Comparison of ENCODE assay signal across 12 cellular contexts in genomic region chr1:156848461-156849150, GRCh38. TPM values are rescaled to one million over a fixed set of nuclear protein-coding genes. Genes with fewer than 3 reads are reported as not detected.
DNase-seq lines count a peak whose midpoint lies in the region; ATAC-seq lines count a peak whose summit lies in the region.
"Had no signal": no experiment of that assay in that cellular context is flagged by ENCODE, and none has a peak within 500 bp of the region (broad histone marks: within the 10 kb centered on the region; RNA-seq: fewer than 3 reads in every experiment).

No MANE protein-coding gene starts in this region.

- H3K4ac ChIP-seq in mesenchymal stem cell (ENCODE audit: low read depth in 1 of 2, low read length in 2 of 2) = no peak overlapping the region

- H3K23ac ChIP-seq in mesenchymal stem cell (ENCODE audit: low read length in 2 of 2) = peak overlapping the region in 1 of 2 experiments; percentile 70

- in situ Hi-C loops in GM23248 (cut with MboI) = no loop called here

- DNase-seq in GM23248 = peak; percentile 45
- peak; percentile 80 for DNase-seq in activated CD8-positive, alpha-beta memory T cell treated with anti-CD3 and anti-CD28 coated beads, Interleukin-2, amount 50 U/mL, for 48 hours
- DNase-seq in stimulated activated CD4-positive, alpha-beta T cell treated with anti-CD3 and anti-CD28 coated beads, Interleukin-2, amount 100 ng/mL, for 24 hours = peak; percentile 54 to 76
- DNase-seq in HUDEP-2 (lab: John Stamatoyannopoulos, UW; ENCODE audit: unreplicated experiment in 76 of 76) = no peak
- DNase-seq in mesenchymal stem cell = no peak
- DNase-seq in D341Med (ENCODE audit: low spot score) = no peak
- DNase-seq: NCI-H1105 had no signal

- H3K79me2 ChIP-seq in GM23248 (ENCODE audit: insufficient read depth) = no peaks in the 10 kb centered on the region

- H3F3A ChIP-seq in GM23248 (ENCODE audit: insufficient read depth) = no peaks in the 10 kb centered on the region

- H3K4me1 ChIP-seq in GM23248 (ENCODE audit: insufficient read depth) (no peaks in the 10 kb centered on the region), mesenchymal stem cell (ENCODE audit: control insufficient read depth, insufficient read depth, low read depth, low read length) (peaks cover 22% of the 10 kb centered on the region)
- H3K4me1 ChIP-seq: HAP-1 had no signal

- H3K9me3 ChIP-seq in GM23248 (ENCODE audit: low read depth) (no peaks in the 10 kb centered on the region), mesenchymal stem cell (ENCODE audit: control insufficient read depth, low read length) (no peaks in the 10 kb centered on the region)
- H3K9me3 ChIP-seq: HAP-1, heart right ventricle had no signal

- H4K20me1 ChIP-seq in GM23248 (ENCODE audit: insufficient read depth) = no peaks in the 10 kb centered on the region

- H3K4me2 ChIP-seq in GM23248 (ENCODE audit: unreplicated experiment) (no peak overlapping the region), mesenchymal stem cell (ENCODE audit: low read length, poor library complexity, severe bottlenecking) (no peak overlapping the region)

- H4K91ac ChIP-seq in mesenchymal stem cell (ENCODE audit: low read length) = no peak overlapping the region

- H2AK5ac ChIP-seq in mesenchymal stem cell (ENCODE audit: low read length, severe bottlenecking) = no peak overlapping the region

- peaks cover 46% of the 10 kb centered on the region for H3K27me3 ChIP-seq in GM23248 (replicated peaks; ENCODE audit: insufficient read depth)
- peaks cover 73 to 80% of the 10 kb centered on the region in 2 experiments for H3K27me3 ChIP-seq in mesenchymal stem cell (ENCODE audit: control insufficient read depth in 1 of 2, insufficient read depth in 1 of 2, low read length in 2 of 2)

- H2BK5ac ChIP-seq in mesenchymal stem cell (ENCODE audit: low read depth, low read length, poor library complexity, severe bottlenecking) = no peak overlapping the region

- H2BK12ac ChIP-seq in mesenchymal stem cell (ENCODE audit: low read length in 2 of 2) = no peak overlapping the region

- H3K14ac ChIP-seq in mesenchymal stem cell (ENCODE audit: low read length in 2 of 2) = peak overlapping the region in 1 of 2 experiments; percentile 72

- no peak overlapping the region for H2BK15ac ChIP-seq in mesenchymal stem cell (ENCODE audit: low read depth, poor library complexity, severe bottlenecking)

- ATAC-seq in esophagus mucosa (peak; percentile 13), GM18520 (IDR thresholded peaks at IDR 0.05; ENCODE audit: unreplicated experiment) (no peak)
- ATAC-seq: heart right ventricle had no signal

- H3K36me3 ChIP-seq in GM23248 (ENCODE audit: low read depth) (no peaks in the 10 kb centered on the region), mesenchymal stem cell (ENCODE audit: control insufficient read depth in 1 of 2, insufficient read depth in 2 of 2, low read depth in 1 of 2, low read length in 2 of 2) (peaks cover 0 to 6% of the 10 kb centered on the region in 2 experiments)
- H3K36me3 ChIP-seq: HAP-1, heart right ventricle had no signal

- 11 to 14% methylated on average over 34 to 36 of the region's 36 CpGs for WGBS in GM23248 (ENCODE audit: low coverage in 1 of 2, low lambda C conversion rate in 2 of 2, missing lambda C conversion rate in 2 of 2), 2 experiments
- WGBS in mesenchymal stem cell = 10% methylated on average over 36 of the region's 36 CpGs

- H3K4me3 ChIP-seq in GM23248 (no peak overlapping the region), mesenchymal stem cell (ENCODE audit: insufficient read depth in 1 of 2, low read depth in 1 of 2, low read length in 2 of 2) (no peak overlapping the region)
- H3K4me3 ChIP-seq: HAP-1, heart right ventricle had no signal

- no peak overlapping the region for H3K9ac ChIP-seq in GM23248
- no peak overlapping the region for H3K9ac ChIP-seq in mesenchymal stem cell (ENCODE audit: low read length)

- H3K79me1 ChIP-seq in mesenchymal stem cell (replicated peaks; ENCODE audit: low read length, poor library complexity, severe bottlenecking) = no peaks in the 10 kb centered on the region

- H3K9me2 ChIP-seq in GM23248 (ENCODE audit: insufficient read depth) = no peaks in the 10 kb centered on the region

- H3K18ac ChIP-seq in mesenchymal stem cell (ENCODE audit: low read depth in 1 of 2, low read length in 2 of 2) = no peak overlapping the region

- no peak overlapping the region for H4K8ac ChIP-seq in mesenchymal stem cell (ENCODE audit: low read length)

- no peak overlapping the region for H2BK120ac ChIP-seq in mesenchymal stem cell (ENCODE audit: low read depth, low read length)

- no peak overlapping the region for H2AFZ ChIP-seq in GM23248
- H2AFZ ChIP-seq in mesenchymal stem cell (ENCODE audit: low read depth, low read length) = no peak overlapping the region

- no peak overlapping the region for H3K27ac ChIP-seq in GM23248
- H3K27ac ChIP-seq in mesenchymal stem cell (ENCODE audit: low read length, poor library complexity, severe bottlenecking) = no peak overlapping the region
- H3K27ac ChIP-seq: heart right ventricle, VCaP had no signal

RNA-seq across cellular contexts. Expression of gene INSRR, which starts 10.3 kb away (rescaled TPM):
- not detected in 2 replicates for total RNA-seq in GM23248 (2014; rRNA removed; shearing (Covaris generic))
- 0.09 TPM in 1 of 2 replicates, not detected in the other for polyA plus RNA-seq in GM23248 (2016; fragmentation: Nextera tagmentation; extraction: Ambion mirVana)
- not detected for total RNA-seq in esophagus mucosa
- polyA plus RNA-seq in mesenchymal stem cell (2013, experiment 1 of 2) = not detected
- polyA plus RNA-seq in mesenchymal stem cell (2013, experiment 2 of 2) = not detected

RNA-seq across cellular contexts. Expression of gene NTRK1, which starts 12.1 kb away (rescaled TPM):
- total RNA-seq in GM23248 (2014; rRNA removed; shearing (Covaris generic)) = 0.11 TPM in 1 of 2 replicates, not detected in the other
- polyA plus RNA-seq in GM23248 (2016; fragmentation: Nextera tagmentation; extraction: Ambion mirVana) = 0.08 and 0.09 TPM in 2 replicates
- 0.16 TPM for total RNA-seq in esophagus mucosa
- polyA plus RNA-seq in mesenchymal stem cell (2013, experiment 1 of 2) = not detected
- not detected for polyA plus RNA-seq in mesenchymal stem cell (2013, experiment 2 of 2)

RNA-seq across cellular contexts. Expression of gene SH2D2A, which starts 32.0 kb away (rescaled TPM):
- total RNA-seq in GM23248 (2014; rRNA removed; shearing (Covaris generic)) = not detected in 2 replicates
- polyA plus RNA-seq in GM23248 (2016; fragmentation: Nextera tagmentation; extraction: Ambion mirVana) = 0.43 and 0.96 TPM in 2 replicates
- total RNA-seq in esophagus mucosa = 1.4 TPM
- not detected for polyA plus RNA-seq in mesenchymal stem cell (2013, experiment 1 of 2)
- polyA plus RNA-seq in mesenchymal stem cell (2013, experiment 2 of 2) = 0.08 TPM

RNA-seq across cellular contexts. Expression of gene PEAR1, which starts 44.9 kb away (rescaled TPM):
- 1.0 and 2.2 TPM in 2 replicates for total RNA-seq in GM23248 (2014; rRNA removed; shearing (Covaris generic))
- polyA plus RNA-seq in GM23248 (2016; fragmentation: Nextera tagmentation; extraction: Ambion mirVana) = 0.71 and 1.2 TPM in 2 replicates
- 1.6 TPM for total RNA-seq in esophagus mucosa
- polyA plus RNA-seq in mesenchymal stem cell (2013, experiment 1 of 2) = 20.5 TPM
- 20.1 TPM for polyA plus RNA-seq in mesenchymal stem cell (2013, experiment 2 of 2)

Comparison
In these comparisons a context has a peak if more than half of its experiments do, and no peak if none do; other contexts are left out.
1. DNase-seq: peak in GM23248 (single experiment), activated CD8-positive, alpha-beta memory T cell treated with anti-CD3 and anti-CD28 coated beads, Interleukin-2, amount 50 U/mL, for 48 hours (single experiment) and stimulated activated CD4-positive, alpha-beta T cell treated with anti-CD3 and anti-CD28 coated beads, Interleukin-2, amount 100 ng/mL, for 24 hours (2 of 2); none in HUDEP-2 (0 of 76), mesenchymal stem cell (single experiment) and D341Med (single experiment).